Comparison of ENCODE assay signal across 10 cellular contexts in the genomic region with DNA sequence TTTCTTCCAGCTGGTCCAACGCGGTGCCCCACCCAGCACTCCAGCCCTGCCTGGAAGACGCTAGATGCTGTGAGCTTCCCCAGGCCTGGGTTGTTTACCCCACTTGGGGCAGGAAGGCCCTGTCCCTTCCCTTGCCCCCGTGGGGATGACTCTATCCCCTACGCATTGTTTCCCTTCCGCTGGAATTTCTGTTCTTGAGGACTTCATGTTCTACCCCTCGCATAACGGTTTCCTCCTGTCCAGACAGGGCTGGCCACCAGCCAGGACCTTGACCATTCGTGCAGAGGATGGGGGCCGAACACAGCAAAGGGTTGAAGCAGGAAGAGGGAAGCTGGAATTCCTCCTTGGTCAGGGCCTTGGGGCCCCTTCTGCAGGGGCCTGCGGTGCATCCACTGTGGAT. TPM values are rescaled to one million over a fixed set of nuclear protein-coding genes. Genes with fewer than 3 reads are reported as not detected.
DNase-seq lines count a peak whose midpoint lies in the region; ATAC-seq and TF ChIP-seq lines count a peak whose summit lies in the region.
"Had no signal": no experiment of that assay in that cellular context is flagged by ENCODE, and none has a peak within 500 bp of the region (broad histone marks: within the 10 kb centered on the region; RNA-seq: fewer than 3 reads in every experiment).

No MANE protein-coding gene starts in this region.

- CTCF ChIA-PET in Caco-2 (lab: Charles Lee): no interaction called here

- no peak for TF ChIP-seq CTCF in astrocyte of the spinal cord (IDR thresholded peaks at IDR 0.05; ENCODE audit: low read depth, low read length)
- TF ChIP-seq CTCF in heart left ventricle (IDR thresholded peaks at IDR 0.05): no peak
- no peak for TF ChIP-seq CTCF in osteocyte (IDR thresholded peaks at IDR 0.05)
- TF ChIP-seq CTCF in vagina (IDR thresholded peaks at IDR 0.05): no peak
- TF ChIP-seq CTCF in Caco-2 (IDR thresholded peaks at IDR 0.05; ENCODE audit: insufficient read depth in 1 of 2, low read depth in 1 of 2, low read length in 1 of 2, severe bottlenecking in 1 of 2, unreplicated experiment in 1 of 2): no peak

- intact Hi-C loops in heart left ventricle (cut with DNase I): no loop called here
- intact Hi-C loops in vagina (cut with DNase I): no loop called here
- intact Hi-C loops in Caco-2 (cut with micrococcal nuclease; ENCODE audit: unreplicated experiment): no loop called here

- H3K27me3 Mint-ChIP-seq in osteocyte (ENCODE audit: unreplicated experiment): no peaks in the 10 kb centered on the region
- H3K27me3 Mint-ChIP-seq in Caco-2 (ENCODE audit: insufficient read depth, unreplicated experiment): no peaks in the 10 kb centered on the region

- peaks cover 64% of the 10 kb centered on the region for H3K4me1 Mint-ChIP-seq in osteocyte (ENCODE audit: unreplicated experiment)
- no peaks in the 10 kb centered on the region for H3K4me1 Mint-ChIP-seq in Caco-2 (ENCODE audit: low read depth, unreplicated experiment)
- H3K4me1 Mint-ChIP-seq: activated CD8-positive, alpha-beta memory T cell treated with anti-CD3 and anti-CD28 coated beads, Interleukin-2, amount 10 ng/mL, durations not matched to agents 7 days and 5 days had no signal

- H3K36me3 ChIP-seq in heart left ventricle: no peaks in the 10 kb centered on the region
- H3K36me3 ChIP-seq in vagina: no peaks in the 10 kb centered on the region
- no peaks in the 10 kb centered on the region for H3K36me3 ChIP-seq in Caco-2 (ENCODE audit: control insufficient read depth, insufficient read depth, low read length)
- H3K36me3 ChIP-seq: pancreas had no signal

- peak in 1 of 2 donors; percentile 13 for TF ChIP-seq POLR2A in heart left ventricle (IDR thresholded peaks at IDR 0.05)
- no peak for TF ChIP-seq POLR2A in vagina (IDR thresholded peaks at IDR 0.05)
- no peak for TF ChIP-seq POLR2A in GM18505 (IDR thresholded peaks at IDR 0.05; ENCODE audit: borderline replicate concordance, extremely low read depth, insufficient read depth, insufficient read length)

- H3K36me3 Mint-ChIP-seq in osteocyte (ENCODE audit: unreplicated experiment) (no peaks in the 10 kb centered on the region), Caco-2 (ENCODE audit: insufficient read depth, unreplicated experiment) (no peaks in the 10 kb centered on the region)
- H3K36me3 Mint-ChIP-seq: activated CD8-positive, alpha-beta memory T cell treated with anti-CD3 and anti-CD28 coated beads, Interleukin-2, amount 10 ng/mL, durations not matched to agents 7 days and 5 days had no signal

- H3K4me3 Mint-ChIP-seq in osteocyte (ENCODE audit: unreplicated experiment) (no peak overlapping the region), Caco-2 (ENCODE audit: unreplicated experiment) (no peak overlapping the region)
- H3K4me3 Mint-ChIP-seq: activated CD8-positive, alpha-beta memory T cell treated with anti-CD3 and anti-CD28 coated beads, Interleukin-2, amount 10 ng/mL, durations not matched to agents 7 days and 5 days had no signal

- 42 to 57% (median 51%) methylated on average over 11 of the region's 11 CpGs for WGBS in heart left ventricle, 4 donors

- H3K27ac ChIP-seq in heart left ventricle: peak overlapping the region; percentile 54 to 90 (median 74)
- H3K27ac ChIP-seq in vagina: peak overlapping the region; percentile 58

- H3K4me1 ChIP-seq in heart left ventricle: peaks cover 0 to 41% (median 22%) of the 10 kb centered on the region in 12 donors
- no peaks in the 10 kb centered on the region for H3K4me1 ChIP-seq in vagina
- no peaks in the 10 kb centered on the region for H3K4me1 ChIP-seq in Caco-2
- H3K4me1 ChIP-seq: pancreas had no signal

- H3K27ac Mint-ChIP-seq in osteocyte (ENCODE audit: unreplicated experiment) (peak overlapping the region; percentile 96), Caco-2 (ENCODE audit: unreplicated experiment) (no peak overlapping the region)
- H3K27ac Mint-ChIP-seq: activated CD8-positive, alpha-beta memory T cell treated with anti-CD3 and anti-CD28 coated beads, Interleukin-2, amount 10 ng/mL, durations not matched to agents 7 days and 5 days had no signal

- DNase-seq in astrocyte of the spinal cord (ENCODE audit: low read depth, low spot score) (peak; percentile 91), heart left ventricle (peak; percentile 49 to 91 (median 77)), osteocyte (ENCODE audit: extremely low spot score, unreplicated experiment) (peak; percentile 88), vagina (ENCODE audit: extremely low spot score in 2 of 2) (no peak), Caco-2 (no peak), DMS79 (lab: John Stamatoyannopoulos, UW) (no peak)
- DNase-seq: activated CD8-positive, alpha-beta memory T cell treated with anti-CD3 and anti-CD28 coated beads, Interleukin-2, amount 10 ng/mL, durations not matched to agents 7 days and 5 days; COR-L47 had no signal

- H3K9me3 Mint-ChIP-seq in osteocyte (ENCODE audit: unreplicated experiment) (no peaks in the 10 kb centered on the region), Caco-2 (ENCODE audit: unreplicated experiment) (no peaks in the 10 kb centered on the region)

- BruUV-seq in Caco-2 (replicated peaks; lab: Mats Ljungman, UMichigan): no TSS peak

- no peaks in the 10 kb centered on the region for H3K9me3 ChIP-seq in heart left ventricle
- no peaks in the 10 kb centered on the region for H3K9me3 ChIP-seq in vagina
- H3K9me3 ChIP-seq in Caco-2: no peaks in the 10 kb centered on the region
- H3K9me3 ChIP-seq: pancreas had no signal

- ATAC-seq in heart left ventricle: peak; percentile 78 to 85 (median 80)
- no peak for ATAC-seq in GM18505 (IDR thresholded peaks at IDR 0.05; ENCODE audit: unreplicated experiment)
- ATAC-seq: activated CD8-positive, alpha-beta memory T cell treated with anti-CD3 and anti-CD28 coated beads, Interleukin-2, amount 10 ng/mL, durations not matched to agents 7 days and 5 days; pancreas had no signal

- H3K27me3 ChIP-seq in heart left ventricle (no peaks in the 10 kb centered on the region), vagina (no peaks in the 10 kb centered on the region), Caco-2 (replicated peaks; ENCODE audit: control insufficient read depth, insufficient read depth, low read length) (no peaks in the 10 kb centered on the region)
- H3K27me3 ChIP-seq: pancreas had no signal

- in situ Hi-C loops in astrocyte of the spinal cord (cut with HindIII; ENCODE audit: low sequenced_read_pairs): no loop called here

- POLR2A ChIA-PET in Caco-2 (lab: Charles Lee): no interaction called here

- H3K4me3 ChIP-seq in astrocyte of the spinal cord (ENCODE audit: low read depth, low read length) (no peak overlapping the region), heart left ventricle (no peak overlapping the region), vagina (no peak overlapping the region), Caco-2 (ENCODE audit: low read depth, low read length) (no peak overlapping the region)
- H3K4me3 ChIP-seq: pancreas had no signal

RNA-seq across cellular contexts. Expression of a gene that starts 14.7 kb away (rescaled TPM):
- total RNA-seq in heart left ventricle (100 to 1,000 TPM in 1 of 9 donors, 10 to 100 TPM in 4, 1 to 10 TPM in 4; 1.3 to 153 (median 13.9) TPM), osteocyte (266 and 328 TPM in 2 replicates), vagina (14.7 TPM), Caco-2 (2022) (0.09 and 0.25 TPM in 2 replicates)
- 100 to 1,000 TPM in 1 of 2 donors, 1 to 10 TPM in 1; 3.4 to 595 TPM for polyA plus RNA-seq in heart left ventricle

RNA-seq across cellular contexts. Expression of a gene that starts 27.0 kb away (rescaled TPM):
- 10 to 100 TPM in 8 of 9 donors, 1 to 10 TPM in 1; 7.9 to 37.4 (median 14.7) TPM for total RNA-seq in heart left ventricle
- polyA plus RNA-seq in heart left ventricle: 10 to 100 TPM; 10.7 to 12.7 TPM
- 36.5 and 42.2 TPM in 2 replicates for total RNA-seq in osteocyte
- total RNA-seq in vagina: 19.4 TPM
- total RNA-seq in Caco-2 (2022): 30.3 and 33.4 TPM in 2 replicates

RNA-seq across cellular contexts. Expression of a gene that starts 42.0 kb away (rescaled TPM):
- 10 to 100 TPM in 8 of 9 donors, 1 to 10 TPM in 1; 9.9 to 24.5 (median 12.8) TPM for total RNA-seq in heart left ventricle
- polyA plus RNA-seq in heart left ventricle: 10 to 100 TPM; 15.9 to 41.8 TPM
- total RNA-seq in osteocyte: 52.9 and 57.9 TPM in 2 replicates
- 42.5 TPM for total RNA-seq in vagina
- 52.3 and 62.9 TPM in 2 replicates for total RNA-seq in Caco-2 (2022)

RNA-seq across cellular contexts. Expression of a gene that starts 53.1 kb away (rescaled TPM):
- under 1 TPM in 2 of 9 donors, not detected in 7; 0.09 to 0.19 TPM for total RNA-seq in heart left ventricle
- polyA plus RNA-seq in heart left ventricle: under 1 TPM in 1 of 2 donors, not detected in 1; 0.14 TPM
- total RNA-seq in osteocyte: 0.16 and 0.24 TPM in 2 replicates
- 1.2 TPM for total RNA-seq in vagina
- 1.2 and 1.3 TPM in 2 replicates for total RNA-seq in Caco-2 (2022)

Comparison
In these comparisons a context has a peak if more than half of its experiments do, and no peak if none do; other contexts are left out.
1. DNase-seq: peak in astrocyte of the spinal cord (single experiment), heart left ventricle (5 of 5) and osteocyte (single experiment); none in vagina (0 of 2), Caco-2 (0 of 2) and DMS79 (single experiment).